ENCODE assay signal across 35 cellular contexts in genomic region chr4:115293093-115293462, GRCh38.
"Had no signal": no experiment of that assay in that cellular context is flagged by ENCODE, and none has a peak within 500 bp of the region (broad histone marks: within the 10 kb centered on the region; RNA-seq: fewer than 3 reads in every experiment).

No MANE protein-coding gene starts in this region.

- H2AFZ ChIP-seq: PC-9 had no signal

- H3K4me2 ChIP-seq: PC-9 had no signal

- ATAC-seq: activated CD8-positive, alpha-beta memory T cell treated with anti-CD3 and anti-CD28 coated beads, Interleukin-2, amount 10 ng/mL, durations not matched to agents 7 days and 5 days; activated T-helper 17 cell treated with anti-CD3 and anti-CD28 coated beads, Interleukin-2, amount 50 U/mL, for 72 hours had no signal

- H3K36me3 ChIP-seq: brain microvascular endothelial cell, cardiac muscle cell, WERI-Rb-1 had no signal

- DNase-seq: activated CD4-positive, alpha-beta memory T cell treated with anti-CD3 and anti-CD28 coated beads, Interleukin-2, amount 10 ng/mL, durations not matched to agents 7 days and 5 days; activated CD4-positive, alpha-beta T cell treated with anti-CD3 and anti-CD28 coated beads for 1 hour; activated CD4-positive, alpha-beta T cell treated with anti-CD3 and anti-CD28 coated beads for 48 hours; activated CD4-positive, CD25-positive, alpha-beta regulatory T cell; activated CD8-positive, alpha-beta memory T cell treated with anti-CD3 and anti-CD28 coated beads for 24 hours; activated CD8-positive, alpha-beta memory T cell treated with anti-CD3 and anti-CD28 coated beads, Interleukin-2, amount 10 ng/mL, durations not matched to agents 7 days and 5 days; activated CD8-positive, alpha-beta memory T cell treated with anti-CD3 and anti-CD28 coated beads, Interleukin-2, amount 50 U/mL, for 48 hours; activated effector memory CD4-positive, alpha-beta T cell treated with anti-CD3 and anti-CD28 coated beads, Interleukin-2, amount 50 U/mL, for 16 hours; activated naive CD4-positive, alpha-beta T cell; activated naive CD4-positive, alpha-beta T cell treated with anti-CD3 and anti-CD28 coated beads, Interleukin-2, amount 50 U/mL, for 16 hours; activated naive CD8-positive, alpha-beta T cell treated with anti-CD3 and anti-CD28 coated beads for 36 hours; activated T-cell treated with anti-CD3 and anti-CD28 coated beads, Interleukin-2, amount 50 U/mL, for 48 hours; amniotic stem cell; aorta; brain microvascular endothelial cell; KG1; MM.1S; NCI-H1105 treated with DMSO at 0.1 percent for 48 hours; NCI-H1436; NCI-H1694; NCI-H1930; NCI-H2081 treated with DMSO at 0.1 percent for 48 hours; NCI-H226; NCI-H524 treated with DMSO at 0.1 percent for 48 hours; NCI-H748 treated with DMSO at 0.1 percent for 48 hours; PC-9; Right ventricle myocardium superior; T-helper 1 cell; T1000; WERI-Rb-1 had no signal

- FAIRE-seq: RCC 7860 had no signal

- H3K27ac ChIP-seq: brain microvascular endothelial cell, cardiac muscle cell, coronary artery, PC-9, SK-N-MC, WERI-Rb-1 had no signal

- H3K27me3 ChIP-seq: brain microvascular endothelial cell, cardiac muscle cell had no signal

- H3K4me3 ChIP-seq: cardiac muscle cell, coronary artery, PC-9, SK-N-MC had no signal
